20 cellular contexts compared by ENCODE assay signal in genomic region chr15:79641841-79642240, GRCh38.
DNase-seq lines count a peak whose midpoint lies in the region; TF ChIP-seq lines count a peak whose summit lies in the region.
"Had no signal": no experiment of that assay in that cellular context is flagged by ENCODE, and none has a peak within 500 bp of the region (broad histone marks: within the 10 kb centered on the region; RNA-seq: fewer than 3 reads in every experiment).

No MANE protein-coding gene starts in this region.

- H3K4me1 Mint-ChIP-seq in activated T-cell treated with anti-CD3 and anti-CD28 coated beads, Interleukin-2, amount 50 U/mL, for 24 hours (ENCODE audit: low read depth) = peaks cover 7% of the 10 kb centered on the region
- H3K4me1 Mint-ChIP-seq: CD4-positive, CD25-positive, alpha-beta regulatory T cell; CD8-positive, alpha-beta memory T cell; H9; IgD-negative memory B cell had no signal

- TF ChIP-seq CTCF in AG09309 (IDR thresholded peaks at IDR 0.05; ENCODE audit: control insufficient read depth, insufficient read depth, low read depth, low read length, missing control alignments) = no peak

- H3K4me3 ChIP-seq in AG09309 (ENCODE audit: control insufficient read depth, low read depth, low read length) = no peak overlapping the region
- H3K4me3 ChIP-seq: A549 had no signal

- H3K27me3 Mint-ChIP-seq in activated T-cell treated with anti-CD3 and anti-CD28 coated beads, Interleukin-2, amount 50 U/mL, for 24 hours = peaks cover 33% of the 10 kb centered on the region

- DNase-seq in AG09309 (ENCODE audit: low read depth) = peak; percentile 23
- DNase-seq in GM03348 (ENCODE audit: low spot score) = peak; percentile 33
- DNase-seq in amniotic epithelial cell (ENCODE audit: low read depth) = peak; percentile 4
- DNase-seq in fibroblast of peridontal ligament (ENCODE audit: extremely low read depth) = peak; percentile 63
- no peak for DNase-seq in NCI-H187 (lab: John Stamatoyannopoulos, UW)
- DNase-seq in cardiac septum (ENCODE audit: low spot score) = no peak
- DNase-seq in activated T-cell treated with anti-CD3 and anti-CD28 coated beads, Interleukin-2, amount 50 U/mL, for 24 hours = no peak
- DNase-seq in NCI-H748 (lab: John Stamatoyannopoulos, UW; ENCODE audit: unreplicated experiment) = no peak
- DNase-seq: BE2C; C1 segment of cervical spinal cord; CD4-positive, CD25-positive, alpha-beta regulatory T cell; CD8-positive, alpha-beta memory T cell; COR-L47; DMS 273 treated with DMSO at 0.1 percent for 48 hours; DMS53; DND-41; GDM1; H9 had no signal

- no peak overlapping the region for H3K4me3 Mint-ChIP-seq in activated T-cell treated with anti-CD3 and anti-CD28 coated beads, Interleukin-2, amount 50 U/mL, for 24 hours
- H3K4me3 Mint-ChIP-seq: CD4-positive, CD25-positive, alpha-beta regulatory T cell; CD8-positive, alpha-beta memory T cell; H9; IgD-negative memory B cell had no signal

- H3K36me3 Mint-ChIP-seq in activated T-cell treated with anti-CD3 and anti-CD28 coated beads, Interleukin-2, amount 50 U/mL, for 24 hours (ENCODE audit: low read depth) = no peaks in the 10 kb centered on the region
- H3K36me3 Mint-ChIP-seq: CD4-positive, CD25-positive, alpha-beta regulatory T cell; CD8-positive, alpha-beta memory T cell; IgD-negative memory B cell had no signal

- H3K9me3 Mint-ChIP-seq in activated T-cell treated with anti-CD3 and anti-CD28 coated beads, Interleukin-2, amount 50 U/mL, for 24 hours = peaks cover 13% of the 10 kb centered on the region

- intact Hi-C loops in cardiac septum (cut with DNase I) = no loop called here

- H3K27ac Mint-ChIP-seq in activated T-cell treated with anti-CD3 and anti-CD28 coated beads, Interleukin-2, amount 50 U/mL, for 24 hours = no peak overlapping the region
- H3K27ac Mint-ChIP-seq: CD4-positive, CD25-positive, alpha-beta regulatory T cell; CD8-positive, alpha-beta memory T cell; H9; IgD-negative memory B cell had no signal

Comparison
In these comparisons a context has a peak if more than half of its experiments do, and no peak if none do; other contexts are left out.
1. DNase-seq: peak in AG09309 (single experiment), GM03348 (single experiment), amniotic epithelial cell (single experiment) and fibroblast of peridontal ligament (single experiment); none in NCI-H187 (0 of 2), cardiac septum (single experiment), activated T-cell treated with anti-CD3 and anti-CD28 coated beads, Interleukin-2, amount 50 U/mL, for 24 hours (single experiment) and NCI-H748 (single experiment).